18 cellular contexts compared by ENCODE assay signal in genomic region chr4:25410820-25411529, GRCh38. TPM values are rescaled to one million over a fixed set of nuclear protein-coding genes. Genes with fewer than 3 reads are reported as not detected.
A peak's percentile ranks its signal among the peaks of the same experiment; 100 is the strongest.
DNase-seq lines count a peak whose midpoint lies in the region; ATAC-seq, FAIRE-seq and TF ChIP-seq lines count a peak whose summit lies in the region.
"Had no signal": no experiment of that assay in that cellular context is flagged by ENCODE, and none has a peak within 500 bp of the region (broad histone marks: within the 10 kb centered on the region; RNA-seq: fewer than 3 reads in every experiment).

No MANE protein-coding gene starts in this region.

- POLR2A ChIA-PET in HepG2 (lab: Yijun Ruan, JAX): no interaction called here

- FAIRE-seq in HepG2 (lab: Jason Lieb, UNC): no peak
- FAIRE-seq: GM19239 had no signal

- no peak overlapping the region for H3K4me2 ChIP-seq in HepG2 (ENCODE audit: low read depth, low read length)
- H3K4me2 ChIP-seq: GM23338 had no signal

- BruUV-seq in HepG2 (replicated peaks; lab: Mats Ljungman, UMichigan): no TSS peak

- H3K27me3 ChIP-seq in liver (ENCODE audit: control insufficient read depth in 4 of 4, insufficient read depth in 4 of 4, low read length in 3 of 4) (no peaks in the 10 kb centered on the region), HepG2 (ENCODE audit: control insufficient read depth in 1 of 2, insufficient read depth in 2 of 2, low read length in 2 of 2) (no peaks in the 10 kb centered on the region)

- WGBS in liver: 57% methylated on average over 4 of the region's 4 CpGs
- WGBS in HepG2 (ENCODE audit: low lambda C conversion rate): 96% methylated on average over 4 of the region's 4 CpGs

- H3K9me3 Mint-ChIP-seq in endothelial cell (ENCODE audit: unreplicated experiment): no peaks in the 10 kb centered on the region
- H3K9me3 Mint-ChIP-seq: CD4-positive, alpha-beta memory T cell; GM23338; HFFc6 had no signal

- no peaks in the 10 kb centered on the region for H3K79me2 ChIP-seq in HepG2 (ENCODE audit: insufficient read depth, low read length)

- H3K4me1 ChIP-seq in liver (ENCODE audit: control insufficient read depth in 4 of 4, insufficient read depth in 4 of 4, low read length in 3 of 4) (peaks cover 0 to 10% (median 2%) of the 10 kb centered on the region in 4 donors), HepG2 (ENCODE audit: insufficient read depth, low read length) (peaks cover 7% of the 10 kb centered on the region)
- H3K4me1 ChIP-seq: HAP-1 had no signal

- no peak for TF ChIP-seq RAD21 in liver (IDR thresholded peaks at IDR 0.05)
- no peak for TF ChIP-seq RAD21 in HepG2 (CRISPR knock-in tag; IDR thresholded peaks at IDR 0.05)

- DNase-seq in HepG2 (ENCODE audit: low spot score): no peak
- DNase-seq in LNCaP clone FGC (ENCODE audit: low read depth): peak; percentile 34
- DNase-seq in endothelial cell (ENCODE audit: low spot score): no peak
- no peak for DNase-seq in GM20000 (ENCODE audit: low spot score)
- DNase-seq in pons (ENCODE audit: low spot score): no peak
- no peak for DNase-seq in stimulated activated CD4-positive, alpha-beta T cell treated with anti-CD3 and anti-CD28 coated beads, Interleukin-15, amount 100 ng/mL, for 24 hours
- DNase-seq: C1 segment of cervical spinal cord; Calu3; CD4-positive, alpha-beta memory T cell; COR-L47; DMS53; DMS79 treated with DMSO at 0.1 percent for 48 hours; GF-D8; HFFc6 had no signal

- H3K27me3 Mint-ChIP-seq in endothelial cell (ENCODE audit: unreplicated experiment): no peaks in the 10 kb centered on the region
- H3K27me3 Mint-ChIP-seq: CD4-positive, alpha-beta memory T cell had no signal

- no peak for TF ChIP-seq POLR2A in HepG2 (IDR thresholded peaks at IDR 0.05; ENCODE audit: insufficient read depth in 1 of 2, low read depth in 2 of 2, low read length in 2 of 2)

- H3K36me3 Mint-ChIP-seq in endothelial cell (ENCODE audit: low read depth, unreplicated experiment): peaks cover 5% of the 10 kb centered on the region

- ATAC-seq in HepG2: no peak
- ATAC-seq: GM23338 had no signal

- H3K9me3 ChIP-seq in liver (ENCODE audit: control insufficient read depth in 4 of 4, low read length in 3 of 4) (no peaks in the 10 kb centered on the region), HepG2 (ENCODE audit: low read length) (no peaks in the 10 kb centered on the region)
- H3K9me3 ChIP-seq: HAP-1 had no signal

- no peaks in the 10 kb centered on the region for H3K4me1 Mint-ChIP-seq in endothelial cell (ENCODE audit: unreplicated experiment)
- H3K4me1 Mint-ChIP-seq: CD4-positive, alpha-beta memory T cell; GM23338 had no signal

- no peak overlapping the region for H3K27ac ChIP-seq in liver (ENCODE audit: low read depth in 1 of 2, low read length in 2 of 2)
- no peak overlapping the region for H3K27ac ChIP-seq in HepG2 (ENCODE audit: extremely low read length, insufficient read depth, low read length)

- TF ChIP-seq CTCF in liver (IDR thresholded peaks at IDR 0.05; ENCODE audit: low read depth, low read length, missing input control): no peak
- TF ChIP-seq CTCF in HepG2 (CRISPR knock-in tag; IDR thresholded peaks at IDR 0.05): no peak
- no peak for TF ChIP-seq CTCF in LNCaP clone FGC (IDR thresholded peaks at IDR 0.05; ENCODE audit: control insufficient read depth, extremely low read depth, insufficient read depth)
- TF ChIP-seq CTCF in endothelial cell (IDR thresholded peaks at IDR 0.05; ENCODE audit: unreplicated experiment): no peak
- no peak for TF ChIP-seq CTCF in GM20000 (IDR thresholded peaks at IDR 0.05; ENCODE audit: extremely low read depth, missing control alignments)

- in situ Hi-C loops in HepG2 (cut with HindIII; ENCODE audit: extremely low pct_ligation_motif_present, low pct_unique_long_range_greater_than_20kb): no loop called here

- CTCF ChIA-PET in HepG2 (lab: Yijun Ruan, JAX; ENCODE audit: low intra/inter-chr PET ratio, low total read pairs): no interaction called here

- H3K36me3 ChIP-seq in liver (ENCODE audit: control insufficient read depth in 4 of 4, insufficient read depth in 3 of 4, low read depth in 1 of 4, low read length in 3 of 4) (peaks cover 5 to 35% (median 28%) of the 10 kb centered on the region in 4 donors), HepG2 (replicated peaks in 1 of 2; ENCODE audit: control insufficient read depth in 1 of 2, insufficient read depth in 2 of 2, low read length in 2 of 2) (peaks cover 8 to 61% of the 10 kb centered on the region in 2 experiments)

- H3K4me3 Mint-ChIP-seq in endothelial cell (ENCODE audit: unreplicated experiment): peak overlapping the region; percentile 26
- H3K4me3 Mint-ChIP-seq: CD4-positive, alpha-beta memory T cell; GM23338; HFFc6 had no signal

- H3K4me3 ChIP-seq in liver (ENCODE audit: low read depth in 1 of 3, low read length in 3 of 3): no peak overlapping the region
- H3K4me3 ChIP-seq in HepG2 (replicated peaks in 1 of 3; ENCODE audit: insufficient read depth in 1 of 3, low read depth in 2 of 3, low read length in 3 of 3): no peak overlapping the region
- H3K4me3 ChIP-seq in LNCaP clone FGC (ENCODE audit: low read depth, low read length): no peak overlapping the region
- H3K4me3 ChIP-seq: GM23338, HAP-1 had no signal

- H3K9ac ChIP-seq in liver (ENCODE audit: low read depth in 1 of 2, low read length in 2 of 2) (no peak overlapping the region), HepG2 (ENCODE audit: insufficient read depth, low read depth, low read length) (no peak overlapping the region)

- no peak overlapping the region for H2AFZ ChIP-seq in HepG2 (ENCODE audit: low read length)
- H2AFZ ChIP-seq: GM23338 had no signal

- no peaks in the 10 kb centered on the region for H4K20me1 ChIP-seq in HepG2 (ENCODE audit: insufficient read depth, low read length)

- intact Hi-C loops in HepG2 (cut with micrococcal nuclease; ENCODE audit: unreplicated experiment): no loop called here

- no peak for TF ChIP-seq EP300 in HepG2 (IDR thresholded peaks at IDR 0.05; ENCODE audit: low read depth in 2 of 2, low read length in 2 of 2)
- no peak for TF ChIP-seq EP300 in HepG2 (CRISPR knock-in tag; IDR thresholded peaks at IDR 0.05; ENCODE audit: borderline replicate concordance)

- H3K27ac Mint-ChIP-seq in endothelial cell (ENCODE audit: unreplicated experiment): no peak overlapping the region
- H3K27ac Mint-ChIP-seq: CD4-positive, alpha-beta memory T cell; GM23338; HFFc6 had no signal

TF ChIP-seq in liver, 16 proteins besides CTCF, POLR2A, EP300 and RAD21 (continues in another document):
- peak; percentile 16 for TF ChIP-seq SP1 (IDR thresholded peaks at IDR 0.05)

TF ChIP-seq in HepG2, 621 proteins besides CTCF, POLR2A, EP300 and RAD21 (continues in another document):
- TF ChIP-seq ZNF792 (CRISPR knock-in tag; IDR thresholded peaks at IDR 0.05): no peak
- TF ChIP-seq, protein P1, sequence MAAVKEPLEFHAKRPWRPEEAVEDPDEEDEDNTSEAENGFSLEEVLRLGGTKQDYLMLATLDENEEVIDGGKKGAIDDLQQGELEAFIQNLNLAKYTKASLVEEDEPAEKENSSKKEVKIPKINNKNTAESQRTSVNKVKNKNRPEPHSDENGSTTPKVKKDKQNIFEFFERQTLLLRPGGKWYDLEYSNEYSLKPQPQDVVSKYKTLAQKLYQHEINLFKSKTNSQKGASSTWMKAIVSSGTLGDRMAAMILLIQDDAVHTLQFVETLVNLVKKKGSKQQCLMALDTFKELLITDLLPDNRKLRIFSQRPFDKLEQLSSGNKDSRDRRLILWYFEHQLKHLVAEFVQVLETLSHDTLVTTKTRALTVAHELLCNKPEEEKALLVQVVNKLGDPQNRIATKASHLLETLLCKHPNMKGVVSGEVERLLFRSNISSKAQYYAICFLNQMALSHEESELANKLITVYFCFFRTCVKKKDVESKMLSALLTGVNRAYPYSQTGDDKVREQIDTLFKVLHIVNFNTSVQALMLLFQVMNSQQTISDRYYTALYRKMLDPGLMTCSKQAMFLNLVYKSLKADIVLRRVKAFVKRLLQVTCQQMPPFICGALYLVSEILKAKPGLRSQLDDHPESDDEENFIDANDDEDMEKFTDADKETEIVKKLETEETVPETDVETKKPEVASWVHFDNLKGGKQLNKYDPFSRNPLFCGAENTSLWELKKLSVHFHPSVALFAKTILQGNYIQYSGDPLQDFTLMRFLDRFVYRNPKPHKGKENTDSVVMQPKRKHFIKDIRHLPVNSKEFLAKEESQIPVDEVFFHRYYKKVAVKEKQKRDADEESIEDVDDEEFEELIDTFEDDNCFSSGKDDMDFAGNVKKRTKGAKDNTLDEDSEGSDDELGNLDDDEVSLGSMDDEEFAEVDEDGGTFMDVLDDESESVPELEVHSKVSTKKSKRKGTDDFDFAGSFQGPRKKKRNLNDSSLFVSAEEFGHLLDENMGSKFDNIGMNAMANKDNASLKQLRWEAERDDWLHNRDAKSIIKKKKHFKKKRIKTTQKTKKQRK (IDR thresholded peaks at IDR 0.05; ENCODE audit: low read length): no peak
- TF ChIP-seq SIN3B (IDR thresholded peaks at IDR 0.05; ENCODE audit: low read length): no peak
- no peak for TF ChIP-seq ZNF10 (CRISPR knock-in tag; IDR thresholded peaks at IDR 0.05; ENCODE audit: borderline replicate concordance, low read depth)

RNA-seq across cellular contexts. Expression of gene ANAPC4, which starts 33.9 kb away (rescaled TPM):
- total RNA-seq in liver: 10 to 100 TPM in 1 of 2 donors, 1 to 10 TPM in 1; 9.0 to 17.3 TPM
- 10 to 100 TPM in 1 of 2 donors, 1 to 10 TPM in 1; 5.7 to 13.0 TPM for polyA plus RNA-seq in liver
- 29.4 and 30.2 TPM in 2 replicates for total RNA-seq in HepG2 (2016; rRNA removed; fragmentation: Illumina TruSeq; extraction: Trizol)
- total RNA-seq in HepG2 (2016; cell fraction: cytosol; rRNA removed; fragmentation: Illumina TruSeq; extraction: Trizol; ENCODE audit: low read depth): 3.3 and 3.7 TPM in 2 replicates
- 27.8 and 32.4 TPM in 2 replicates for total RNA-seq in HepG2 (2016; cell fraction: insoluble cytoplasmic fraction; rRNA removed; fragmentation: Illumina TruSeq; extraction: Trizol)
- total RNA-seq in HepG2 (2016; cell fraction: membrane; rRNA removed; fragmentation: Illumina TruSeq; extraction: Trizol): 4.8 and 6.7 TPM in 2 replicates
- total RNA-seq in HepG2 (2016; cell fraction: nucleus; rRNA removed; fragmentation: Illumina TruSeq; extraction: Trizol): 50.0 and 57.1 TPM in 2 replicates
- 10.3 and 14.5 TPM in 2 replicates for polyA plus RNA-seq in HepG2 (2011; rRNA removed)
- 2.8 and 3.1 TPM in 2 replicates for polyA plus RNA-seq in HepG2 (2011; cell fraction: cytosol; rRNA removed)
- polyA plus RNA-seq in HepG2 (2011; cell fraction: nucleus; rRNA removed): 27.8 and 35.7 TPM in 2 replicates
- 11.4 and 14.0 TPM in 2 replicates for polyA plus RNA-seq in HepG2 (2012)
- polyA plus RNA-seq in HepG2 (2016; cell fraction: cytosol; fragmentation: Illumina TruSeq; extraction: Trizol; ENCODE audit: low read depth): 0.96 and 0.99 TPM in 2 replicates
- polyA plus RNA-seq in HepG2 (2016; cell fraction: insoluble cytoplasmic fraction; fragmentation: Illumina TruSeq; extraction: Trizol; ENCODE audit: low read depth): 18.2 and 19.3 TPM in 2 replicates
- 1.6 and 2.5 TPM in 2 replicates for polyA plus RNA-seq in HepG2 (2016; cell fraction: membrane; fragmentation: Illumina TruSeq; extraction: Trizol; ENCODE audit: low read depth)
- polyA plus RNA-seq in HepG2 (2016; cell fraction: nucleus; fragmentation: Illumina TruSeq; extraction: Trizol; ENCODE audit: insufficient read depth, low read depth): 66.0 and 68.6 TPM in 2 replicates
- 6.6 and 8.6 TPM in 2 replicates for polyA minus RNA-seq in HepG2 (2011; rRNA and poly(A)+ RNA removed; ENCODE audit: low replicate concordance)
- polyA minus RNA-seq in HepG2 (2011; cell fraction: cytosol; rRNA and poly(A)+ RNA removed): 3.4 and 6.6 TPM in 2 replicates
- 50.8 and 60.5 TPM in 2 replicates for polyA minus RNA-seq in HepG2 (2011; cell fraction: nucleus; rRNA and poly(A)+ RNA removed)
- total RNA-seq in endothelial cell (ENCODE audit: unreplicated experiment): 20.1 TPM
